ENCODE assay signal across 1 cellular context in the genomic region with DNA sequence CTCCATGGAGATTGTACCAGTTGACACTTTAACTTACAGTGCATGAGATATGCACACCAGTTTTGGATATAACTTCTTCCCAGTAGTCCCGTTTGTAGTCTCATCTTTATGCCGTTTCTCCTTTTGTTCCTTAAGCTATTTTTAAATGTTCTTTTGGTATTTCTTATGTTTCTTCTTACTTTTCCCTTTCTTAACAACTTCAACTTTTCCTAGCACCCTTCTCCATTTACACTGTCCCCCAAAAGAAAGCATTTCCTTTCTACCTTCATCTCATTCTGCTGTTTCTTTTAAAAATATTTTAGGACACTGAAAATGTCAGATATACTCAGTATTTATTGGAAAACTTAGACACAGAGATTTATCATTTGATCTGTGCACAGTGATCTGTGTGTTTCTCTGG.
TF ChIP-seq lines count a peak whose summit lies in the region.

No MANE protein-coding gene starts in this region.

TF ChIP-seq in A549, 52 proteins besides CTCF, POLR2A, EP300 and RAD21 (continued from another document):
- TF ChIP-seq CBX2 (IDR thresholded peaks at IDR 0.05; ENCODE audit: borderline replicate concordance, low read depth) = no peak
- TF ChIP-seq CHD2 (IDR thresholded peaks at IDR 0.05; ENCODE audit: low read length, partially characterized antibody) = no peak
- no peak for TF ChIP-seq ZC3H11A (IDR thresholded peaks at IDR 0.05)
- TF ChIP-seq TFCP2L1 (CRISPR knock-in tag; IDR thresholded peaks at IDR 0.05) = no peak
TF ChIP-seq in A549: peak in this region for 0.
